2 cellular contexts compared by ENCODE assay signal in genomic region chr1:1937549-1938275, GRCh38.
TF ChIP-seq lines count a peak whose summit lies in the region.

No MANE protein-coding gene starts in this region.

TF ChIP-seq in SK-N-SH, 30 proteins besides CTCF, POLR2A, EP300 and RAD21 (continued from another document):
- TF ChIP-seq, protein P1, sequence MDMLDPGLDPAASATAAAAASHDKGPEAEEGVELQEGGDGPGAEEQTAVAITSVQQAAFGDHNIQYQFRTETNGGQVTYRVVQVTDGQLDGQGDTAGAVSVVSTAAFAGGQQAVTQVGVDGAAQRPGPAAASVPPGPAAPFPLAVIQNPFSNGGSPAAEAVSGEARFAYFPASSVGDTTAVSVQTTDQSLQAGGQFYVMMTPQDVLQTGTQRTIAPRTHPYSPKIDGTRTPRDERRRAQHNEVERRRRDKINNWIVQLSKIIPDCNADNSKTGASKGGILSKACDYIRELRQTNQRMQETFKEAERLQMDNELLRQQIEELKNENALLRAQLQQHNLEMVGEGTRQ (IDR thresholded peaks at IDR 0.05; ENCODE audit: borderline replicate concordance, low read depth, low read length), result no peak
- TF ChIP-seq RXRA (IDR thresholded peaks at IDR 0.05; ENCODE audit: borderline replicate concordance, low read depth) (no peak), FOXM1 (IDR thresholded peaks at IDR 0.05; ENCODE audit: low read depth) (no peak), YY1 (IDR thresholded peaks at IDR 0.05; ENCODE audit: low read depth) (no peak), TAF1 (IDR thresholded peaks at IDR 0.05; ENCODE audit: borderline replicate concordance, low read depth, low read length) (no peak)
TF ChIP-seq in SK-N-SH: peak in this region for 0.

TF ChIP-seq in SK-N-SH treated with all-trans-retinoic acid at 6 μM for 48 hours, 23 proteins besides CTCF, POLR2A, EP300 and RAD21 (continued from another document):
- TF ChIP-seq CSDC2 (CRISPR knock-in tag; IDR thresholded peaks at IDR 0.05), result no peak
- TF ChIP-seq ZFP30 (CRISPR knock-in tag; IDR thresholded peaks at IDR 0.05), result no peak
- TF ChIP-seq POU6F1 (CRISPR knock-in tag; IDR thresholded peaks at IDR 0.05; ENCODE audit: borderline replicate concordance, low read depth), result no peak
